Comparison of ENCODE assay signal across 1 cellular context in the genomic region with DNA sequence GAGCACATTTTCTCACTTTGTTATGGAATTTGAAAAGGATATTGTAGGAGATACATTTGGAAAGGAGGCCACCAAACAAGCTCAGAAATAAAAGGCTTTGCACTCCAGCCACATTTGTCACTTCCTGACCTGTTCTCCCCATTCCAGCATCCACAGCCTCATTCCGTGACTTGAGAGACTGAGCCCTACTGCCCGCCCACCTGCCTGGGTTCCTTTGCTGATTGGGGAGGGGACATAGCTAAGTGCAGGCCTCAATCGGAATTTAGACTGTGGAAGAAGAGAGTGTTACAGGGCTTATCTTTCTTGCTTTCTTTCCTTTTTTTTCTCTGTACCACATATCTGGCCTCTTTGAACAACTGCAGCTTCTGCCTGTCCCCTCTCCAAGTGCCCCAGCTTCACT.
TF ChIP-seq lines count a peak whose summit lies in the region.

No MANE protein-coding gene starts in this region.

TF ChIP-seq in GM23338, 12 proteins besides CTCF, POLR2A, EP300 and RAD21 (continued from another document):
- TF ChIP-seq, protein P1, sequence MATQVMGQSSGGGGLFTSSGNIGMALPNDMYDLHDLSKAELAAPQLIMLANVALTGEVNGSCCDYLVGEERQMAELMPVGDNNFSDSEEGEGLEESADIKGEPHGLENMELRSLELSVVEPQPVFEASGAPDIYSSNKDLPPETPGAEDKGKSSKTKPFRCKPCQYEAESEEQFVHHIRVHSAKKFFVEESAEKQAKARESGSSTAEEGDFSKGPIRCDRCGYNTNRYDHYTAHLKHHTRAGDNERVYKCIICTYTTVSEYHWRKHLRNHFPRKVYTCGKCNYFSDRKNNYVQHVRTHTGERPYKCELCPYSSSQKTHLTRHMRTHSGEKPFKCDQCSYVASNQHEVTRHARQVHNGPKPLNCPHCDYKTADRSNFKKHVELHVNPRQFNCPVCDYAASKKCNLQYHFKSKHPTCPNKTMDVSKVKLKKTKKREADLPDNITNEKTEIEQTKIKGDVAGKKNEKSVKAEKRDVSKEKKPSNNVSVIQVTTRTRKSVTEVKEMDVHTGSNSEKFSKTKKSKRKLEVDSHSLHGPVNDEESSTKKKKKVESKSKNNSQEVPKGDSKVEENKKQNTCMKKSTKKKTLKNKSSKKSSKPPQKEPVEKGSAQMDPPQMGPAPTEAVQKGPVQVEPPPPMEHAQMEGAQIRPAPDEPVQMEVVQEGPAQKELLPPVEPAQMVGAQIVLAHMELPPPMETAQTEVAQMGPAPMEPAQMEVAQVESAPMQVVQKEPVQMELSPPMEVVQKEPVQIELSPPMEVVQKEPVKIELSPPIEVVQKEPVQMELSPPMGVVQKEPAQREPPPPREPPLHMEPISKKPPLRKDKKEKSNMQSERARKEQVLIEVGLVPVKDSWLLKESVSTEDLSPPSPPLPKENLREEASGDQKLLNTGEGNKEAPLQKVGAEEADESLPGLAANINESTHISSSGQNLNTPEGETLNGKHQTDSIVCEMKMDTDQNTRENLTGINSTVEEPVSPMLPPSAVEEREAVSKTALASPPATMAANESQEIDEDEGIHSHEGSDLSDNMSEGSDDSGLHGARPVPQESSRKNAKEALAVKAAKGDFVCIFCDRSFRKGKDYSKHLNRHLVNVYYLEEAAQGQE (IDR thresholded peaks at IDR 0.05; ENCODE audit: unreplicated experiment): no peak
- TF ChIP-seq ZNF114 (CRISPR knock-in tag; IDR thresholded peaks at IDR 0.05) (no peak), EZH2 (IDR thresholded peaks at IDR 0.05; ENCODE audit: low read depth, unreplicated experiment) (no peak), POLR2AphosphoS5 (IDR thresholded peaks at IDR 0.05; ENCODE audit: low read depth) (no peak), NANOG (IDR thresholded peaks at IDR 0.05; ENCODE audit: borderline replicate concordance) (no peak), CREB1 (CRISPR knock-in tag; IDR thresholded peaks at IDR 0.05; ENCODE audit: low read depth) (no peak)
- TF ChIP-seq, protein P2, sequence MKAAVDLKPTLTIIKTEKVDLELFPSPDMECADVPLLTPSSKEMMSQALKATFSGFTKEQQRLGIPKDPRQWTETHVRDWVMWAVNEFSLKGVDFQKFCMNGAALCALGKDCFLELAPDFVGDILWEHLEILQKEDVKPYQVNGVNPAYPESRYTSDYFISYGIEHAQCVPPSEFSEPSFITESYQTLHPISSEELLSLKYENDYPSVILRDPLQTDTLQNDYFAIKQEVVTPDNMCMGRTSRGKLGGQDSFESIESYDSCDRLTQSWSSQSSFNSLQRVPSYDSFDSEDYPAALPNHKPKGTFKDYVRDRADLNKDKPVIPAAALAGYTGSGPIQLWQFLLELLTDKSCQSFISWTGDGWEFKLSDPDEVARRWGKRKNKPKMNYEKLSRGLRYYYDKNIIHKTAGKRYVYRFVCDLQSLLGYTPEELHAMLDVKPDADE (IDR thresholded peaks at IDR 0.05): no peak
